Comparison of ENCODE assay signal across 1 cellular context in the genomic region with DNA sequence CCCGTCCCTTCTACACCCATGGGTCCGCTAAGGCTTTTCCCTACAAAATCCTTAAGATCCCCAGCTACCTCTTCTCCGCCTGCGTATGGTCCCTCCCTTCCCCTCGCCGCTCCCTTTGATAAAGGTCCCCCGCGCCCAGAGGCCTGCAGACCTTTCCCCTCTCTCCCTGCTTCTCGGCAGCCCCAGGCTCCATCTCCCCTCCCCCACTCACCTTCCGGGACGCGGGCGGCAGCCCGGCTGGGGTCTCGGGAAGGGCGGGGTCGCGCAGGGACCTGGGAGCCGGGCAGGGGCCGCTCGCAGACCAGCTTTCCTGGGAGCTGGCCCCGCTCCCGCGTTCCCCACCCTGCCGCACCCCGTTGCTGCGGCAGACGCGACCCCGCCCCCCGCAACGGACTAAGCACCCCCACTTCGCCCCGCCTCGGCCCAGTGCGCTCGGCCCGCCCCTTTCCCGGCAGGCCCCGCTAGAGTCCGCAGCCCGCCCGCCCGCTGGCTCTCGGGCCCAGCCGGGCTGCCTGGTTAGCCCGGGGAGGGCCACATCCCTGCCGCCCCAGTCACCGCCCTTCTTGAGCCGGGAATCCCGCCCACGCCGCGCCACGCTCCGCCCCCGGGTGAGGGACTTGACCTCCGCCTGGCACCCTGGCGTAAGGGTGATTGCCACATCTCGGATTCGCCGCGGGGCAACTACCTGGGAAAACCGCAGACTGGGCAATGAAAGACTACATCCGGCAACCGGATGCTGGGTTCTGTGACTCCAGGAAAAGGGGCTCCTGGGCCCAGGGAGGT.
TF ChIP-seq lines count a peak whose summit lies in the region.

A gene with protein sequence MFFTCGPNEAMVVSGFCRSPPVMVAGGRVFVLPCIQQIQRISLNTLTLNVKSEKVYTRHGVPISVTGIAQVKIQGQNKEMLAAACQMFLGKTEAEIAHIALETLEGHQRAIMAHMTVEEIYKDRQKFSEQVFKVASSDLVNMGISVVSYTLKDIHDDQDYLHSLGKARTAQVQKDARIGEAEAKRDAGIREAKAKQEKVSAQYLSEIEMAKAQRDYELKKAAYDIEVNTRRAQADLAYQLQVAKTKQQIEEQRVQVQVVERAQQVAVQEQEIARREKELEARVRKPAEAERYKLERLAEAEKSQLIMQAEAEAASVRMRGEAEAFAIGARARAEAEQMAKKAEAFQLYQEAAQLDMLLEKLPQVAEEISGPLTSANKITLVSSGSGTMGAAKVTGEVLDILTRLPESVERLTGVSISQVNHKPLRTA (minus strand): TSS at position 372 of the 783 bp plus-strand sequence. CDS start 498 bp downstream, outside the sequence.

TF ChIP-seq in GM23338, 12 proteins besides CTCF, POLR2A, EP300 and RAD21 (continued from another document):
- TF ChIP-seq, protein P1, sequence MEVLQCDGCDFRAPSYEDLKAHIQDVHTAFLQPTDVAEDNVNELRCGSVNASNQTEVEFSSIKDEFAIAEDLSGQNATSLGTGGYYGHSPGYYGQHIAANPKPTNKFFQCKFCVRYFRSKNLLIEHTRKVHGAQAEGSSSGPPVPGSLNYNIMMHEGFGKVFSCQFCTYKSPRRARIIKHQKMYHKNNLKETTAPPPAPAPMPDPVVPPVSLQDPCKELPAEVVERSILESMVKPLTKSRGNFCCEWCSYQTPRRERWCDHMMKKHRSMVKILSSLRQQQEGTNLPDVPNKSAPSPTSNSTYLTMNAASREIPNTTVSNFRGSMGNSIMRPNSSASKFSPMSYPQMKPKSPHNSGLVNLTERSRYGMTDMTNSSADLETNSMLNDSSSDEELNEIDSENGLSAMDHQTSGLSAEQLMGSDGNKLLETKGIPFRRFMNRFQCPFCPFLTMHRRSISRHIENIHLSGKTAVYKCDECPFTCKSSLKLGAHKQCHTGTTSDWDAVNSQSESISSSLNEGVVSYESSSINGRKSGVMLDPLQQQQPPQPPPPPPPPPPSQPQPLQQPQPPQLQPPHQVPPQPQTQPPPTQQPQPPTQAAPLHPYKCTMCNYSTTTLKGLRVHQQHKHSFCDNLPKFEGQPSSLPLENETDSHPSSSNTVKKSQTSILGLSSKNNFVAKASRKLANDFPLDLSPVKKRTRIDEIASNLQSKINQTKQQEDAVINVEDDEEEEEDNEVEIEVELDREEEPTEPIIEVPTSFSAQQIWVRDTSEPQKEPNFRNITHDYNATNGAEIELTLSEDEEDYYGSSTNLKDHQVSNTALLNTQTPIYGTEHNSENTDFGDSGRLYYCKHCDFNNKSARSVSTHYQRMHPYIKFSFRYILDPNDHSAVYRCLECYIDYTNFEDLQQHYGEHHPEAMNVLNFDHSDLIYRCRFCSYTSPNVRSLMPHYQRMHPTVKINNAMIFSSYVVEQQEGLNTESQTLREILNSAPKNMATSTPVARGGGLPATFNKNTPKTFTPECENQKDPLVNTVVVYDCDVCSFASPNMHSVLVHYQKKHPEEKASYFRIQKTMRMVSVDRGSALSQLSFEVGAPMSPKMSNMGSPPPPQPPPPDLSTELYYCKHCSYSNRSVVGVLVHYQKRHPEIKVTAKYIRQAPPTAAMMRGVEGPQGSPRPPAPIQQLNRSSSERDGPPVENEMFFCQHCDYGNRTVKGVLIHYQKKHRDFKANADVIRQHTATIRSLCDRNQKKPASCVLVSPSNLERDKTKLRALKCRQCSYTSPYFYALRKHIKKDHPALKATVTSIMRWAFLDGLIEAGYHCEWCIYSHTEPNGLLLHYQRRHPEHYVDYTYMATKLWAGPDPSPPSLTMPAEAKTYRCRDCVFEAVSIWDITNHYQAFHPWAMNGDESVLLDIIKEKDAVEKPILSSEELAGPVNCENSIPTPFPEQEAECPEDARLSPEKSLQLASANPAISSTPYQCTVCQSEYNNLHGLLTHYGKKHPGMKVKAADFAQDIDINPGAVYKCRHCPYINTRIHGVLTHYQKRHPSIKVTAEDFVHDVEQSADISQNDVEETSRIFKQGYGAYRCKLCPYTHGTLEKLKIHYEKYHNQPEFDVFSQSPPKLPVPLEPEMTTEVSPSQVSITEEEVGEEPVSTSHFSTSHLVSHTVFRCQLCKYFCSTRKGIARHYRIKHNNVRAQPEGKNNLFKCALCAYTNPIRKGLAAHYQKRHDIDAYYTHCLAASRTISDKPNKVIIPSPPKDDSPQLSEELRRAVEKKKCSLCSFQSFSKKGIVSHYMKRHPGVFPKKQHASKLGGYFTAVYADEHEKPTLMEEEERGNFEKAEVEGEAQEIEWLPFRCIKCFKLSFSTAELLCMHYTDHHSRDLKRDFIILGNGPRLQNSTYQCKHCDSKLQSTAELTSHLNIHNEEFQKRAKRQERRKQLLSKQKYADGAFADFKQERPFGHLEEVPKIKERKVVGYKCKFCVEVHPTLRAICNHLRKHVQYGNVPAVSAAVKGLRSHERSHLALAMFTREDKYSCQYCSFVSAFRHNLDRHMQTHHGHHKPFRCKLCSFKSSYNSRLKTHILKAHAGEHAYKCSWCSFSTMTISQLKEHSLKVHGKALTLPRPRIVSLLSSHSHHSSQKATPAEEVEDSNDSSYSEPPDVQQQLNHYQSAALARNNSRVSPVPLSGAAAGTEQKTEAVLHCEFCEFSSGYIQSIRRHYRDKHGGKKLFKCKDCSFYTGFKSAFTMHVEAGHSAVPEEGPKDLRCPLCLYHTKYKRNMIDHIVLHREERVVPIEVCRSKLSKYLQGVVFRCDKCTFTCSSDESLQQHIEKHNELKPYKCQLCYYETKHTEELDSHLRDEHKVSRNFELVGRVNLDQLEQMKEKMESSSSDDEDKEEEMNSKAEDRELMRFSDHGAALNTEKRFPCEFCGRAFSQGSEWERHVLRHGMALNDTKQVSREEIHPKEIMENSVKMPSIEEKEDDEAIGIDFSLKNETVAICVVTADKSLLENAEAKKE (CRISPR knock-in tag; IDR thresholded peaks at IDR 0.05), result no peak
- TF ChIP-seq, protein P2, sequence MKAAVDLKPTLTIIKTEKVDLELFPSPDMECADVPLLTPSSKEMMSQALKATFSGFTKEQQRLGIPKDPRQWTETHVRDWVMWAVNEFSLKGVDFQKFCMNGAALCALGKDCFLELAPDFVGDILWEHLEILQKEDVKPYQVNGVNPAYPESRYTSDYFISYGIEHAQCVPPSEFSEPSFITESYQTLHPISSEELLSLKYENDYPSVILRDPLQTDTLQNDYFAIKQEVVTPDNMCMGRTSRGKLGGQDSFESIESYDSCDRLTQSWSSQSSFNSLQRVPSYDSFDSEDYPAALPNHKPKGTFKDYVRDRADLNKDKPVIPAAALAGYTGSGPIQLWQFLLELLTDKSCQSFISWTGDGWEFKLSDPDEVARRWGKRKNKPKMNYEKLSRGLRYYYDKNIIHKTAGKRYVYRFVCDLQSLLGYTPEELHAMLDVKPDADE (IDR thresholded peaks at IDR 0.05), result no peak
- no peak for TF ChIP-seq ZNF331 (CRISPR knock-in tag; IDR thresholded peaks at IDR 0.05; ENCODE audit: low read depth)
- TF ChIP-seq, protein P3, sequence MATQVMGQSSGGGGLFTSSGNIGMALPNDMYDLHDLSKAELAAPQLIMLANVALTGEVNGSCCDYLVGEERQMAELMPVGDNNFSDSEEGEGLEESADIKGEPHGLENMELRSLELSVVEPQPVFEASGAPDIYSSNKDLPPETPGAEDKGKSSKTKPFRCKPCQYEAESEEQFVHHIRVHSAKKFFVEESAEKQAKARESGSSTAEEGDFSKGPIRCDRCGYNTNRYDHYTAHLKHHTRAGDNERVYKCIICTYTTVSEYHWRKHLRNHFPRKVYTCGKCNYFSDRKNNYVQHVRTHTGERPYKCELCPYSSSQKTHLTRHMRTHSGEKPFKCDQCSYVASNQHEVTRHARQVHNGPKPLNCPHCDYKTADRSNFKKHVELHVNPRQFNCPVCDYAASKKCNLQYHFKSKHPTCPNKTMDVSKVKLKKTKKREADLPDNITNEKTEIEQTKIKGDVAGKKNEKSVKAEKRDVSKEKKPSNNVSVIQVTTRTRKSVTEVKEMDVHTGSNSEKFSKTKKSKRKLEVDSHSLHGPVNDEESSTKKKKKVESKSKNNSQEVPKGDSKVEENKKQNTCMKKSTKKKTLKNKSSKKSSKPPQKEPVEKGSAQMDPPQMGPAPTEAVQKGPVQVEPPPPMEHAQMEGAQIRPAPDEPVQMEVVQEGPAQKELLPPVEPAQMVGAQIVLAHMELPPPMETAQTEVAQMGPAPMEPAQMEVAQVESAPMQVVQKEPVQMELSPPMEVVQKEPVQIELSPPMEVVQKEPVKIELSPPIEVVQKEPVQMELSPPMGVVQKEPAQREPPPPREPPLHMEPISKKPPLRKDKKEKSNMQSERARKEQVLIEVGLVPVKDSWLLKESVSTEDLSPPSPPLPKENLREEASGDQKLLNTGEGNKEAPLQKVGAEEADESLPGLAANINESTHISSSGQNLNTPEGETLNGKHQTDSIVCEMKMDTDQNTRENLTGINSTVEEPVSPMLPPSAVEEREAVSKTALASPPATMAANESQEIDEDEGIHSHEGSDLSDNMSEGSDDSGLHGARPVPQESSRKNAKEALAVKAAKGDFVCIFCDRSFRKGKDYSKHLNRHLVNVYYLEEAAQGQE (IDR thresholded peaks at IDR 0.05; ENCODE audit: unreplicated experiment), result no peak
- TF ChIP-seq CREB1 (CRISPR knock-in tag; IDR thresholded peaks at IDR 0.05; ENCODE audit: low read depth), result no peak
